Comparison of ENCODE assay signal across 9 cellular contexts in the genomic region with DNA sequence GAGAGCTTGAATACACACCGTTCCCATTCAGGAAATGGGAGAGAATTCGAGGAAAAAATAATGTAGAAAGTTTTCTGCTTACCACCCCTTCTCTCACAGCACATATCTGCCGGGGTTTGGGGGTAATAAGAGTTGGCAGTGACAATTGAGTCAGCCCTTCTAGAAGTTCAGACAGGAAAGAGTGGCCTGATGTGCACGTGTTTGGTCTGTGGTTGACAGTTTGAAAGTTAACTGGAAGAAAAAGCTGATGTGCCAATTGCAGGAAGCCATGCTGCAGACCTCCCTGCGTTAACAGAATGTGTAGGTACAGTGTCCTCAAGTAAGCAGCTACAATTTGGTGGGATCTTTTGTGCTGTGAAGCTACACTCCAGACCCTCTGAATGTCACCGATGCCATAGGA. TPM values are rescaled to one million over a fixed set of nuclear protein-coding genes. Genes with fewer than 3 reads are reported as not detected.
DNase-seq lines count a peak whose midpoint lies in the region; ATAC-seq and TF ChIP-seq lines count a peak whose summit lies in the region.
"Had no signal": no experiment of that assay in that cellular context is flagged by ENCODE, and none has a peak within 500 bp of the region (broad histone marks: within the 10 kb centered on the region; RNA-seq: fewer than 3 reads in every experiment).

No MANE protein-coding gene starts in this region.

- peaks cover 23% of the 10 kb centered on the region for H3K36me3 ChIP-seq in CD8-positive, alpha-beta T cell (ENCODE audit: insufficient read depth, low read length)
- H3K36me3 ChIP-seq in lower lobe of right lung: peaks cover 44% of the 10 kb centered on the region

- H3K36me3 Mint-ChIP-seq in CD8-positive, alpha-beta T cell: peaks cover 48% of the 10 kb centered on the region
- peaks cover 10% of the 10 kb centered on the region for H3K36me3 Mint-ChIP-seq in T-helper 17 cell (ENCODE audit: low read depth)

- H3K9me3 Mint-ChIP-seq in CD8-positive, alpha-beta T cell: no peaks in the 10 kb centered on the region

- peaks cover 13% of the 10 kb centered on the region for H3K4me1 ChIP-seq in CD8-positive, alpha-beta T cell (ENCODE audit: insufficient read depth, low read length)
- no peaks in the 10 kb centered on the region for H3K4me1 ChIP-seq in lower lobe of right lung

- ATAC-seq in CD8-positive, alpha-beta T cell: peak; percentile 78
- ATAC-seq in T-helper 17 cell (peak; percentile 48), lower lobe of right lung (peak; percentile 18 to 32), GM21381 (IDR thresholded peaks at IDR 0.05; ENCODE audit: unreplicated experiment) (no peak), GM18511 (IDR thresholded peaks at IDR 0.05; ENCODE audit: unreplicated experiment) (no peak)

- intact Hi-C loops in CD8-positive, alpha-beta T cell (cut with DNase I, micrococcal nuclease): loop anchor here in 1 of 2 experiments (10.0 kb wide), 1 partner anchor 645 kb away; no protein-coding TSS in a partner anchor
- intact Hi-C loops in lower lobe of right lung (cut with DNase I): no loop called here

- H3K4me1 Mint-ChIP-seq in CD8-positive, alpha-beta T cell (ENCODE audit: low read depth): peaks cover 20% of the 10 kb centered on the region
- peaks cover 12% of the 10 kb centered on the region for H3K4me1 Mint-ChIP-seq in T-helper 17 cell

- POLR2A ChIA-PET in CD8-positive, alpha-beta T cell (lab: Charles Lee): no interaction called here

- peak overlapping the region; percentile 39 for H3K27ac Mint-ChIP-seq in CD8-positive, alpha-beta T cell
- peak overlapping the region; percentile 53 for H3K27ac Mint-ChIP-seq in T-helper 17 cell

- TF ChIP-seq CTCF in CD8-positive, alpha-beta T cell (IDR thresholded peaks at IDR 0.05): no peak
- TF ChIP-seq CTCF in lower lobe of right lung (IDR thresholded peaks at IDR 0.05): no peak

- H3K27me3 ChIP-seq in CD8-positive, alpha-beta T cell (ENCODE audit: insufficient read depth, low read length): no peaks in the 10 kb centered on the region
- no peaks in the 10 kb centered on the region for H3K27me3 ChIP-seq in lower lobe of right lung (ENCODE audit: low read depth)
- H3K27me3 ChIP-seq: neutrophil had no signal

- peaks cover 2% of the 10 kb centered on the region for H3K27me3 Mint-ChIP-seq in CD8-positive, alpha-beta T cell (ENCODE audit: low read depth)
- no peaks in the 10 kb centered on the region for H3K27me3 Mint-ChIP-seq in T-helper 17 cell

- no peak overlapping the region for H3K27ac ChIP-seq in CD8-positive, alpha-beta T cell (ENCODE audit: low read depth, low read length)
- H3K27ac ChIP-seq in lower lobe of right lung: no peak overlapping the region
- H3K27ac ChIP-seq: neutrophil had no signal

- H3K9me3 ChIP-seq in CD8-positive, alpha-beta T cell (ENCODE audit: low read length): no peaks in the 10 kb centered on the region
- H3K9me3 ChIP-seq in T-helper 17 cell (ENCODE audit: control insufficient read depth, low read length, poor library complexity, severe bottlenecking) (no peaks in the 10 kb centered on the region), lower lobe of right lung (no peaks in the 10 kb centered on the region)
- H3K9me3 ChIP-seq: neutrophil had no signal

- H3K4me3 ChIP-seq in CD8-positive, alpha-beta T cell (ENCODE audit: low read depth, low read length): no peak overlapping the region
- H3K4me3 ChIP-seq in lower lobe of right lung: no peak overlapping the region

- DNase-seq in CD8-positive, alpha-beta T cell: peak in 5 of 7 experiments; percentile 9 to 55 (median 25)
- DNase-seq in HK-2 (ENCODE audit: unreplicated experiment): peak; percentile 17
- no peak for DNase-seq in T-helper 17 cell
- no peak for DNase-seq in lower lobe of right lung
- DNase-seq in DMS53 (lab: John Stamatoyannopoulos, UW): no peak
- no peak for DNase-seq in NCI-H774 (lab: John Stamatoyannopoulos, UW)

- no peak overlapping the region for H3K4me3 Mint-ChIP-seq in CD8-positive, alpha-beta T cell
- no peak overlapping the region for H3K4me3 Mint-ChIP-seq in T-helper 17 cell

- CTCF ChIA-PET in CD8-positive, alpha-beta T cell (lab: Charles Lee): interaction anchor here (1.2 kb wide), 1 partner anchor 23 kb away, joined by 4 read pairs; no protein-coding TSS in a partner anchor

RNA-seq across cellular contexts. Expression of gene DHX9, which starts 50.9 kb away (rescaled TPM):
- total RNA-seq in CD8-positive, alpha-beta T cell: 100 to 1,000 TPM; 374 to 382 TPM
- total RNA-seq in T-helper 17 cell (100 to 1,000 TPM; 273 to 300 TPM), lower lobe of right lung (121 TPM)

Comparison
In these comparisons a context has a peak if more than half of its experiments do, and no peak if none do; other contexts are left out.
1. ATAC-seq: peak in CD8-positive, alpha-beta T cell (single experiment), T-helper 17 cell (single experiment) and lower lobe of right lung (2 of 2); none in GM21381 (single experiment) and GM18511 (single experiment).
2. DNase-seq: peak in CD8-positive, alpha-beta T cell (5 of 7) and HK-2 (single experiment); none in T-helper 17 cell (0 of 3), lower lobe of right lung (single experiment), DMS53 (single experiment) and NCI-H774 (single experiment).